10 cellular contexts compared by ENCODE assay signal in the genomic region with DNA sequence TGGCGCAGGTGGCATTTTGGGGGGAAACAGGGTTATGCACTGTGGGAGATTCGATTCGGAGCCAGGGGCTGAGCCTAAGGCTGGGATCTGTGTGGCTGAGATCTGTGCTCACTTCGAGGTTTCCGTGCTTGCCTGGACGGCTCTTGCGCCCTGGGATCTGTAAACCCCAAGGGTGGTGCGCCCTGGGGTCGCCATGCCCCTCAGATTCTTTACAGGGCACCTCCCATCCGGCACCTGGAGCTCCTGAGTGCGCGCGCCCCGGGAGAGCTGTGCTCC. TPM values are rescaled to one million over a fixed set of nuclear protein-coding genes. Genes with fewer than 3 reads are reported as not detected.
DNase-seq lines count a peak whose midpoint lies in the region; ATAC-seq and TF ChIP-seq lines count a peak whose summit lies in the region.
"Had no signal": no experiment of that assay in that cellular context is flagged by ENCODE, and none has a peak within 500 bp of the region (broad histone marks: within the 10 kb centered on the region; RNA-seq: fewer than 3 reads in every experiment).

No MANE protein-coding gene starts in this region.

- no peaks in the 10 kb centered on the region for H3K36me3 ChIP-seq in iPS DF 6.9 (ENCODE audit: control insufficient read depth, insufficient read depth, low read length)
- no peaks in the 10 kb centered on the region for H3K36me3 ChIP-seq in gastrocnemius medialis

- TF ChIP-seq CTCF in gastrocnemius medialis (IDR thresholded peaks at IDR 0.05 in 4 of 5, conservative IDR thresholded peaks at IDR 0.05 in 1 of 5) (no peak), GM10248 (IDR thresholded peaks at IDR 0.05; ENCODE audit: control extremely low read depth, extremely low read depth, low read depth, missing control alignments) (no peak)

- H3K4me1 Mint-ChIP-seq in activated CD4-positive, alpha-beta T cell treated with anti-CD3 and anti-CD28 coated beads for 36 hours: peaks cover 11% of the 10 kb centered on the region
- peaks cover 9% of the 10 kb centered on the region for H3K4me1 Mint-ChIP-seq in activated T-helper 17 cell treated with anti-CD3 and anti-CD28 coated beads, Interleukin-2, amount 50 U/mL, for 72 hours

- no peaks in the 10 kb centered on the region for H3K9me3 ChIP-seq in iPS DF 6.9 (ENCODE audit: control insufficient read depth, insufficient read depth, low read length)
- peaks cover 0 to 9% (median 0%) of the 10 kb centered on the region in 3 donors for H3K9me3 ChIP-seq in gastrocnemius medialis

- H3K4me3 ChIP-seq in iPS DF 6.9 (ENCODE audit: low read length): peak overlapping the region; percentile 59; the same call in 1 of the 2 replicates
- peak overlapping the region in 3 of 4 donors; percentile 32 to 46 (median 34) for H3K4me3 ChIP-seq in gastrocnemius medialis

- no peak overlapping the region for H3K27ac Mint-ChIP-seq in activated CD4-positive, alpha-beta T cell treated with anti-CD3 and anti-CD28 coated beads for 36 hours
- H3K27ac Mint-ChIP-seq in activated T-helper 17 cell treated with anti-CD3 and anti-CD28 coated beads, Interleukin-2, amount 50 U/mL, for 72 hours: no peak overlapping the region

- POLR2A ChIA-PET in activated CD4-positive, alpha-beta T cell treated with anti-CD3 and anti-CD28 coated beads for 36 hours (lab: Charles Lee): no interaction called here
- POLR2A ChIA-PET in GM10248 (lab: Yijun Ruan, JAX): no interaction called here

- no peaks in the 10 kb centered on the region for H3K4me1 ChIP-seq in iPS DF 6.9 (ENCODE audit: control insufficient read depth, insufficient read depth, low read length)
- no peaks in the 10 kb centered on the region for H3K4me1 ChIP-seq in gastrocnemius medialis

- H3K27ac ChIP-seq in iPS DF 6.9 (ENCODE audit: low read length): no peak overlapping the region
- H3K27ac ChIP-seq in gastrocnemius medialis: no peak overlapping the region

- no peak for TF ChIP-seq POLR2A in gastrocnemius medialis (IDR thresholded peaks at IDR 0.05)

- no peaks in the 10 kb centered on the region for H3K36me3 Mint-ChIP-seq in activated CD4-positive, alpha-beta T cell treated with anti-CD3 and anti-CD28 coated beads for 36 hours (ENCODE audit: low read depth)
- no peaks in the 10 kb centered on the region for H3K36me3 Mint-ChIP-seq in activated T-helper 17 cell treated with anti-CD3 and anti-CD28 coated beads, Interleukin-2, amount 50 U/mL, for 72 hours (ENCODE audit: low read depth)

- peaks cover 57% of the 10 kb centered on the region for H3K27me3 Mint-ChIP-seq in activated CD4-positive, alpha-beta T cell treated with anti-CD3 and anti-CD28 coated beads for 36 hours
- H3K27me3 Mint-ChIP-seq in activated T-helper 17 cell treated with anti-CD3 and anti-CD28 coated beads, Interleukin-2, amount 50 U/mL, for 72 hours: peaks cover 66% of the 10 kb centered on the region

- peak overlapping the region; percentile 49 for H3K4me3 Mint-ChIP-seq in activated CD4-positive, alpha-beta T cell treated with anti-CD3 and anti-CD28 coated beads for 36 hours
- peak overlapping the region; percentile 39 for H3K4me3 Mint-ChIP-seq in activated T-helper 17 cell treated with anti-CD3 and anti-CD28 coated beads, Interleukin-2, amount 50 U/mL, for 72 hours

- in situ Hi-C loops in gastrocnemius medialis (cut with MboI; ENCODE audit: low sequenced_read_pairs in 4 of 4): no loop called here

- H3K9me3 Mint-ChIP-seq in activated CD4-positive, alpha-beta T cell treated with anti-CD3 and anti-CD28 coated beads for 36 hours (ENCODE audit: low read depth): no peaks in the 10 kb centered on the region
- peaks cover 4% of the 10 kb centered on the region for H3K9me3 Mint-ChIP-seq in activated T-helper 17 cell treated with anti-CD3 and anti-CD28 coated beads, Interleukin-2, amount 50 U/mL, for 72 hours

- intact Hi-C loops in activated CD4-positive, alpha-beta T cell treated with anti-CD3 and anti-CD28 coated beads for 36 hours (cut with DNase I, micrococcal nuclease): no loop called here
- intact Hi-C loops in gastrocnemius medialis (cut with DNase I; ENCODE audit: low total_unique reads): no loop called here

- CTCF ChIA-PET in activated CD4-positive, alpha-beta T cell treated with anti-CD3 and anti-CD28 coated beads for 36 hours (lab: Charles Lee): interaction anchor here (0.6 to 1.2 kb wide), 3 partner anchors 11 to 18 kb away, joined by 3 to 4 read pairs (median 3); no protein-coding TSS in a partner anchor
- CTCF ChIA-PET in GM10248 (lab: Yijun Ruan, JAX): interaction anchor here (0.9 kb wide), 1 partner anchor 10 kb away, joined by 3 read pairs; no protein-coding TSS in a partner anchor

- WGBS in iPS DF 6.9 (ENCODE audit: insufficient coverage, insufficient read length): no CpG with 5 or more reads among the region's 14 CpGs

- H3K27me3 ChIP-seq in iPS DF 6.9 (ENCODE audit: control insufficient read depth, insufficient read depth, low read length): peaks cover 8% of the 10 kb centered on the region; the same call in 1 of the 2 replicates
- peaks cover 22 to 33% (median 25%) of the 10 kb centered on the region in 3 donors for H3K27me3 ChIP-seq in gastrocnemius medialis

- ATAC-seq in activated CD4-positive, alpha-beta T cell treated with anti-CD3 and anti-CD28 coated beads for 36 hours: no peak
- ATAC-seq in activated T-helper 17 cell treated with anti-CD3 and anti-CD28 coated beads, Interleukin-2, amount 50 U/mL, for 72 hours (replicated peaks): no peak
- ATAC-seq in gastrocnemius medialis (no peak), GM18858 (IDR thresholded peaks at IDR 0.05; ENCODE audit: unreplicated experiment) (no peak)

- DNase-seq in activated CD4-positive, alpha-beta T cell treated with anti-CD3 and anti-CD28 coated beads for 36 hours: no peak
- no peak for DNase-seq in activated CD4-positive, alpha-beta T cell treated with anti-CD3 and anti-CD28 coated beads for 48 hours
- DNase-seq in iPS DF 6.9 (ENCODE audit: low read depth, low spot score) (no peak), gastrocnemius medialis (no peak), SHP77 (lab: John Stamatoyannopoulos, UW) (no peak), GM10248 (ENCODE audit: extremely low spot score) (no peak)
- DNase-seq: NCI-H345, SIG-M5 had no signal

RNA-seq across cellular contexts. Expression of a gene that starts 0.4 kb away (rescaled TPM):
- total RNA-seq in activated CD4-positive, alpha-beta T cell treated with anti-CD3 and anti-CD28 coated beads for 36 hours: not detected
- total RNA-seq in activated T-helper 17 cell treated with anti-CD3 and anti-CD28 coated beads, Interleukin-2, amount 50 U/mL, for 72 hours: not detected
- total RNA-seq in gastrocnemius medialis: under 1 TPM in 3 of 4 donors, not detected in 1; 0.10 to 0.64 (median 0.39) TPM

RNA-seq across cellular contexts. Expression of a gene that starts 43.1 kb away (rescaled TPM):
- total RNA-seq in activated CD4-positive, alpha-beta T cell treated with anti-CD3 and anti-CD28 coated beads for 36 hours: 10 to 100 TPM; 47.7 to 48.6 TPM
- 10 to 100 TPM; 10.1 to 15.4 TPM for total RNA-seq in activated T-helper 17 cell treated with anti-CD3 and anti-CD28 coated beads, Interleukin-2, amount 50 U/mL, for 72 hours
- total RNA-seq in gastrocnemius medialis: 10 to 100 TPM in 2 of 4 donors, 1 to 10 TPM in 2; 6.1 to 15.7 (median 9.8) TPM
